22 cellular contexts compared by ENCODE assay signal in the genomic region with DNA sequence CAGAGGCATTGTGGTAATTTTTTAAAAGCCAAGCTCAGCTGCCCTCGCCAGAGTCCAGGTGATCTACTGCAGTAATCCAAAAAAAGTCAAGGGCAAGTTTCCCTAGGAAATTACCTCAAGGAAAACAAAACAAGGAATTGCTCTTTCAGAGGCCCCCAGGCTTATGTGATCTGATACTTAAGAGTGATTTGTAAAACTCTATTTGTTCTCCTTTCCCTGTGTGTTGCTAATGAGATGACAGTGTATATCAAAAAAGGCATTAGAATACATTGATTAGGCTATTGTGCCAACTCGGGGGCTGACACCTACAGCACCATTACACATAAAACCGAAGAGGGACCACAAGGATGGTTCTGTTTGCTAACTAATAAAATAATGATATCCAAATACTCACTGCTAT. TPM values are rescaled to one million over a fixed set of nuclear protein-coding genes. Genes with fewer than 3 reads are reported as not detected.
"Had no signal": no experiment of that assay in that cellular context is flagged by ENCODE, and none has a peak within 500 bp of the region (broad histone marks: within the 10 kb centered on the region; RNA-seq: fewer than 3 reads in every experiment).

No MANE protein-coding gene starts in this region.

- H3K27me3 ChIP-seq: body of pancreas, cardiac muscle cell, spleen, upper lobe of left lung had no signal

- ATAC-seq: activated CD8-positive, alpha-beta memory T cell treated with anti-CD3 and anti-CD28 coated beads, Interleukin-2, amount 10 ng/mL, durations not matched to agents 7 days and 5 days; activated CD8-positive, alpha-beta T cell treated with anti-CD3 and anti-CD28 coated beads for 36 hours; body of pancreas; natural killer cell had no signal

- H3K4me1 ChIP-seq: body of pancreas, prostate gland had no signal

- H3K4me1 Mint-ChIP-seq: activated CD4-positive, alpha-beta T cell treated with anti-CD3 and anti-CD28 coated beads, Interleukin-2, amount 10 ng/mL, durations not matched to agents 7 days and 5 days; activated CD8-positive, alpha-beta memory T cell treated with anti-CD3 and anti-CD28 coated beads, Interleukin-2, amount 10 ng/mL, durations not matched to agents 7 days and 5 days; activated naive CD4-positive, alpha-beta T cell treated with anti-CD3 and anti-CD28 coated beads, Interleukin-2, amount 50 U/mL, for 24 hours; mesothelial cell of epicardium had no signal

- H3K27ac ChIP-seq: body of pancreas, cardiac muscle cell, prostate gland, spleen, upper lobe of left lung had no signal

- H3K27ac Mint-ChIP-seq: activated CD8-positive, alpha-beta memory T cell treated with anti-CD3 and anti-CD28 coated beads, Interleukin-2, amount 10 ng/mL, durations not matched to agents 7 days and 5 days; activated CD8-positive, alpha-beta T cell treated with anti-CD3 and anti-CD28 coated beads for 36 hours; activated naive CD4-positive, alpha-beta T cell treated with anti-CD3 and anti-CD28 coated beads, Interleukin-2, amount 50 U/mL, for 24 hours; mesothelial cell of epicardium; natural killer cell had no signal

- H3K9me3 ChIP-seq: body of pancreas, prostate gland, spleen, upper lobe of left lung had no signal

- H3K27me3 Mint-ChIP-seq: activated CD4-positive, alpha-beta T cell treated with anti-CD3 and anti-CD28 coated beads, Interleukin-2, amount 10 ng/mL, durations not matched to agents 7 days and 5 days; activated CD8-positive, alpha-beta memory T cell treated with anti-CD3 and anti-CD28 coated beads, Interleukin-2, amount 10 ng/mL, durations not matched to agents 7 days and 5 days; activated CD8-positive, alpha-beta T cell treated with anti-CD3 and anti-CD28 coated beads for 36 hours; activated naive CD4-positive, alpha-beta T cell treated with anti-CD3 and anti-CD28 coated beads, Interleukin-2, amount 50 U/mL, for 24 hours had no signal

- H3K36me3 Mint-ChIP-seq: natural killer cell had no signal

- H3K4me3 Mint-ChIP-seq: activated CD4-positive, alpha-beta T cell treated with anti-CD3 and anti-CD28 coated beads, Interleukin-2, amount 10 ng/mL, durations not matched to agents 7 days and 5 days; activated CD8-positive, alpha-beta memory T cell treated with anti-CD3 and anti-CD28 coated beads, Interleukin-2, amount 10 ng/mL, durations not matched to agents 7 days and 5 days; activated CD8-positive, alpha-beta T cell treated with anti-CD3 and anti-CD28 coated beads for 36 hours; activated naive CD4-positive, alpha-beta T cell treated with anti-CD3 and anti-CD28 coated beads, Interleukin-2, amount 50 U/mL, for 24 hours; mesothelial cell of epicardium; natural killer cell had no signal

- H3K9me3 Mint-ChIP-seq: activated CD4-positive, alpha-beta T cell treated with anti-CD3 and anti-CD28 coated beads, Interleukin-2, amount 10 ng/mL, durations not matched to agents 7 days and 5 days; activated CD8-positive, alpha-beta T cell treated with anti-CD3 and anti-CD28 coated beads for 36 hours; activated naive CD4-positive, alpha-beta T cell treated with anti-CD3 and anti-CD28 coated beads, Interleukin-2, amount 50 U/mL, for 24 hours; mesothelial cell of epicardium; natural killer cell had no signal

- DNase-seq: activated CD4-positive, alpha-beta T cell treated with anti-CD3 and anti-CD28 coated beads, Interleukin-2, amount 10 ng/mL, durations not matched to agents 7 days and 5 days; activated CD4-positive, CD25-positive, alpha-beta regulatory T cell treated with anti-CD3 and anti-CD28 coated beads, Interleukin-2, amount 50 U/mL, for 72 hours; activated CD8-positive, alpha-beta memory T cell treated with anti-CD3 and anti-CD28 coated beads, Interleukin-2, amount 10 ng/mL, durations not matched to agents 7 days and 5 days; activated CD8-positive, alpha-beta T cell treated with anti-CD3 and anti-CD28 coated beads for 36 hours; activated gamma-delta T cell; activated T-cell treated with anti-CD3 and anti-CD28 coated beads for 4 hours; anterior cingulate cortex; body of pancreas; erythroblast; foreskin melanocyte; hippocampal formation; left ventricle myocardium superior; mammary epithelial cell; natural killer cell; spleen; stimulated activated CD4-positive, alpha-beta T cell treated with anti-CD3 and anti-CD28 coated beads, Interleukin-4, amount 100 ng/mL, for 1 hour; stimulated activated naive CD4-positive, alpha-beta T cell treated with Interleukin-2 at 50 U/mL for 16 hours; upper lobe of left lung had no signal

- H3K4me3 ChIP-seq: body of pancreas, cardiac muscle cell, prostate gland, spleen, upper lobe of left lung had no signal

RNA-seq across cellular contexts. Expression of a gene that starts 44.5 kb away (rescaled TPM):
- total RNA-seq: activated CD8-positive, alpha-beta T cell treated with anti-CD3 and anti-CD28 coated beads for 36 hours; body of pancreas; left ventricle myocardium superior had no signal
